In the genomic region with DNA sequence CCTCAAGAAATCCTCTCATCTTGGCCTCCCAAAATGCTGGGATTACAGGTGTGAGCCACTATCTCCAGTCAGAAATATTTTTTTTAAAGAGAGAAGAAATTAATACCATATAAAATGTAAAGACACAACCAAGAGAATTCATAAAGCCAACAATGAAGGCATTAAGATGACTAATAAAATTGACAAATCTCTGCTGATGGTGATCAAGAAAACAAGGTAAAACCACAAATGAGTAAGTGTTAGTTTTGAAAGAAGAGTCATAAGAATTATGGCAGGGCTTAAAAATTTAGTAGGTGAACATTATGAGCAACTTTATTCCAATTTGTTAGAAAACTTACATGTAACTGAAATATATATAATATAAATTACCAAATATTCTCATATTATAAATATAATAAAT, we compare ENCODE assay signal across 22 cellular contexts.
"Had no signal": no experiment of that assay in that cellular context is flagged by ENCODE, and none has a peak within 500 bp of the region (broad histone marks: within the 10 kb centered on the region; RNA-seq: fewer than 3 reads in every experiment).

No MANE protein-coding gene starts in this region.

- H3K4me1 Mint-ChIP-seq: endodermal cell; memory B cell; naive thymus-derived CD4-positive, alpha-beta T cell; natural killer cell had no signal

- H3K27ac Mint-ChIP-seq: dendritic cell treated with granulocyte-macrophage colony-stimulating factor and Interleukin-4, amounts not matched to agents 40 ng/mL and 50 ng/mL, for 4 days; effector memory CD8-positive, alpha-beta T cell; endodermal cell; memory B cell; naive thymus-derived CD4-positive, alpha-beta T cell; natural killer cell had no signal

- H3K27ac ChIP-seq: coronary artery, esophagus muscularis mucosa, gastrocnemius medialis, heart right ventricle, left lung, lower lobe of right lung had no signal

- H3K36me3 Mint-ChIP-seq: memory B cell; naive thymus-derived CD4-positive, alpha-beta T cell; natural killer cell had no signal

- H3K4me3 ChIP-seq: coronary artery, esophagus muscularis mucosa, gastrocnemius medialis, heart right ventricle, left lung, lower lobe of right lung had no signal

- H3K9me3 Mint-ChIP-seq: endodermal cell had no signal

- ATAC-seq: effector memory CD8-positive, alpha-beta T cell; gastrocnemius medialis; heart right ventricle; left cardiac atrium; left lung; left ventricle myocardium superior; lower lobe of right lung; naive thymus-derived CD4-positive, alpha-beta T cell; natural killer cell had no signal

- H3K27me3 Mint-ChIP-seq: dendritic cell treated with granulocyte-macrophage colony-stimulating factor and Interleukin-4, amounts not matched to agents 40 ng/mL and 50 ng/mL, for 4 days; effector memory CD8-positive, alpha-beta T cell; memory B cell; naive thymus-derived CD4-positive, alpha-beta T cell had no signal

- H3K36me3 ChIP-seq: esophagus muscularis mucosa, gastrocnemius medialis, heart right ventricle, left lung, lower lobe of right lung had no signal

- H3K9me3 ChIP-seq: gastrocnemius medialis, lower lobe of right lung had no signal

- H3K4me1 ChIP-seq: esophagus muscularis mucosa, gastrocnemius medialis, heart right ventricle, left lung, lower lobe of right lung had no signal

- FAIRE-seq: keratinocyte had no signal

- DNase-seq: effector CD8-positive, alpha-beta T cell; effector memory CD8-positive, alpha-beta T cell; endodermal cell; foreskin melanocyte; gastrocnemius medialis; glutamatergic neuron; head of caudate nucleus; heart right ventricle; hippocampal formation; left cardiac atrium; left lung; left ventricle myocardium superior; lower lobe of right lung; mesendoderm; midbrain; naive thymus-derived CD4-positive, alpha-beta T cell; natural killer cell had no signal

- H3K27me3 ChIP-seq: esophagus muscularis mucosa, gastrocnemius medialis, heart right ventricle, left lung had no signal

- H3K4me3 Mint-ChIP-seq: dendritic cell treated with granulocyte-macrophage colony-stimulating factor and Interleukin-4, amounts not matched to agents 40 ng/mL and 50 ng/mL, for 4 days; effector memory CD8-positive, alpha-beta T cell; endodermal cell; memory B cell; naive thymus-derived CD4-positive, alpha-beta T cell; natural killer cell had no signal
